Comparison of ENCODE assay signal across 19 cellular contexts in the genomic region with DNA sequence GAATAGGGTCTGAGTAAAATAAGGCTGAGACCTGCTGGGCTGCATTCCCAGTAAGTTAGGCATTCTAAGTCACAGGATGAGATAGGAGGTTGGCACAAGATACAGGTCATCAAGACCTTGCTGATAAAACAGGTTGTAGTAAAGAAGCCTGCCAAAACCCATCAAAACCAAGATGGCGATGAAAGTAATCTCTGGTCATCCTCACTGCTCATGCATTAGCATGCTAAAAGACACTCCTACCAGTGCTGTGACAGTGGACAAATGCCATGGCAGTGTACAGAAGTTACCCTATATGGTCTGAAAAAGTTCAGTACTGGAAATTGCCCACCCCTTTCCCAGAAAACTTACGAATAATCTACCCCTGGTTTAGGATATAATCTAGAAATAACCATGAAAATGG.
"Had no signal": no experiment of that assay in that cellular context is flagged by ENCODE, and none has a peak within 500 bp of the region (broad histone marks: within the 10 kb centered on the region; RNA-seq: fewer than 3 reads in every experiment).

No MANE protein-coding gene starts in this region.

- H3K9ac ChIP-seq: neural progenitor cell had no signal

- H3K36me3 ChIP-seq: cardiac muscle cell, neural progenitor cell, spleen, thyroid gland had no signal

- H3K4me1 Mint-ChIP-seq: activated naive CD4-positive, alpha-beta T cell treated with anti-CD3 and anti-CD28 coated beads, Interleukin-2, amount 10 ng/mL, durations not matched to agents 7 days and 5 days; activated naive CD8-positive, alpha-beta T cell treated with anti-CD3 and anti-CD28 coated beads, Interleukin-2, amount 50 U/mL, for 24 hours; mesothelial cell of epicardium; neural progenitor cell had no signal

- H3K36me3 Mint-ChIP-seq: activated CD4-positive, alpha-beta memory T cell treated with anti-CD3 and anti-CD28 coated beads for 36 hours; activated naive CD4-positive, alpha-beta T cell treated with anti-CD3 and anti-CD28 coated beads, Interleukin-2, amount 10 ng/mL, durations not matched to agents 7 days and 5 days; mesothelial cell of epicardium; neural progenitor cell had no signal

- H3K4me3 Mint-ChIP-seq: activated CD4-positive, alpha-beta memory T cell treated with anti-CD3 and anti-CD28 coated beads for 36 hours; activated naive CD4-positive, alpha-beta T cell treated with anti-CD3 and anti-CD28 coated beads, Interleukin-2, amount 10 ng/mL, durations not matched to agents 7 days and 5 days; activated naive CD8-positive, alpha-beta T cell treated with anti-CD3 and anti-CD28 coated beads, Interleukin-2, amount 50 U/mL, for 24 hours; activated T-cell treated with anti-CD3 and anti-CD28 coated beads, Interleukin-2, amount 50 U/mL, for 72 hours; mesothelial cell of epicardium; naive thymus-derived CD8-positive, alpha-beta T cell; neural progenitor cell; T-helper 1 cell treated with Interleukin-12 subunit alpha and Interleukin-12 subunit beta and Interleukin-4 antibody, amounts not matched to agents 30 μg/mL and 1 μg/mL, for 36 hours had no signal

- H3K4me1 ChIP-seq: spleen, thyroid gland had no signal

- H3K4me3 ChIP-seq: body of pancreas, cardiac muscle cell, neural progenitor cell, spleen, thyroid gland had no signal

- H3K9me3 ChIP-seq: body of pancreas, spleen, thyroid gland had no signal

- H3K4me2 ChIP-seq: neural progenitor cell had no signal

- H3K27me3 ChIP-seq: body of pancreas, cardiac muscle cell, neural progenitor cell, spleen, thyroid gland had no signal

- H3K27ac ChIP-seq: body of pancreas, cardiac muscle cell, neural progenitor cell, spleen, thyroid gland had no signal

- ATAC-seq: activated naive CD8-positive, alpha-beta T cell treated with anti-CD3 and anti-CD28 coated beads, Interleukin-2, amount 50 U/mL, for 24 hours; activated T-cell treated with anti-CD3 and anti-CD28 coated beads, Interleukin-2, amount 50 U/mL, for 72 hours; body of pancreas; left lobe of liver; naive thymus-derived CD8-positive, alpha-beta T cell; stimulated activated naive CD8-positive, alpha-beta T cell treated with anti-CD3 and anti-CD28 coated beads, Interleukin-15, Interleukin-2, amounts not matched to agents 100 U/mL and 50 U/mL, for 24 hours had no signal

- H2AFZ ChIP-seq: neural progenitor cell had no signal

- H3K27ac Mint-ChIP-seq: activated CD4-positive, alpha-beta memory T cell treated with anti-CD3 and anti-CD28 coated beads for 36 hours; activated naive CD4-positive, alpha-beta T cell treated with anti-CD3 and anti-CD28 coated beads, Interleukin-2, amount 10 ng/mL, durations not matched to agents 7 days and 5 days; activated naive CD8-positive, alpha-beta T cell treated with anti-CD3 and anti-CD28 coated beads, Interleukin-2, amount 50 U/mL, for 24 hours; activated T-cell treated with anti-CD3 and anti-CD28 coated beads, Interleukin-2, amount 50 U/mL, for 72 hours; mesothelial cell of epicardium; naive thymus-derived CD8-positive, alpha-beta T cell; neural progenitor cell; T-helper 1 cell treated with Interleukin-12 subunit alpha and Interleukin-12 subunit beta and Interleukin-4 antibody, amounts not matched to agents 30 μg/mL and 1 μg/mL, for 36 hours had no signal

- DNase-seq: activated CD4-positive, alpha-beta memory T cell treated with anti-CD3 and anti-CD28 coated beads for 36 hours; activated CD4-positive, alpha-beta T cell treated with anti-CD3 and anti-CD28 coated beads for 48 hours; activated effector memory CD4-positive, alpha-beta T cell treated with Interleukin-2 at 50 U/mL for 16 hours; activated naive CD4-positive, alpha-beta T cell treated with anti-CD3 and anti-CD28 coated beads, Interleukin-2, amount 10 ng/mL, durations not matched to agents 7 days and 5 days; activated naive CD8-positive, alpha-beta T cell treated with anti-CD3 and anti-CD28 coated beads, Interleukin-2, amount 50 U/mL, for 24 hours; activated T-cell treated with anti-CD3 and anti-CD28 coated beads, Interleukin-2, amount 50 U/mL, for 72 hours; body of pancreas; kidney; naive thymus-derived CD8-positive, alpha-beta T cell; spleen; stimulated activated CD4-positive, alpha-beta T cell treated with anti-CD3 and anti-CD28 coated beads, Interleukin-4, amount 100 ng/mL, for 24 hours; stimulated activated naive CD8-positive, alpha-beta T cell treated with anti-CD3 and anti-CD28 coated beads, Interleukin-15, Interleukin-2, amounts not matched to agents 100 U/mL and 50 U/mL, for 24 hours; substantia nigra; thyroid gland had no signal

- H3K9me3 Mint-ChIP-seq: activated CD4-positive, alpha-beta memory T cell treated with anti-CD3 and anti-CD28 coated beads for 36 hours; activated naive CD4-positive, alpha-beta T cell treated with anti-CD3 and anti-CD28 coated beads, Interleukin-2, amount 10 ng/mL, durations not matched to agents 7 days and 5 days; activated naive CD8-positive, alpha-beta T cell treated with anti-CD3 and anti-CD28 coated beads, Interleukin-2, amount 50 U/mL, for 24 hours; activated T-cell treated with anti-CD3 and anti-CD28 coated beads, Interleukin-2, amount 50 U/mL, for 72 hours; mesothelial cell of epicardium; naive thymus-derived CD8-positive, alpha-beta T cell; neural progenitor cell; T-helper 1 cell treated with Interleukin-12 subunit alpha and Interleukin-12 subunit beta and Interleukin-4 antibody, amounts not matched to agents 30 μg/mL and 1 μg/mL, for 36 hours had no signal

- H3K27me3 Mint-ChIP-seq: activated CD4-positive, alpha-beta memory T cell treated with anti-CD3 and anti-CD28 coated beads for 36 hours; activated naive CD4-positive, alpha-beta T cell treated with anti-CD3 and anti-CD28 coated beads, Interleukin-2, amount 10 ng/mL, durations not matched to agents 7 days and 5 days; activated naive CD8-positive, alpha-beta T cell treated with anti-CD3 and anti-CD28 coated beads, Interleukin-2, amount 50 U/mL, for 24 hours; naive thymus-derived CD8-positive, alpha-beta T cell had no signal
